Comparison of ENCODE assay signal across 1 cellular context in the genomic region with DNA sequence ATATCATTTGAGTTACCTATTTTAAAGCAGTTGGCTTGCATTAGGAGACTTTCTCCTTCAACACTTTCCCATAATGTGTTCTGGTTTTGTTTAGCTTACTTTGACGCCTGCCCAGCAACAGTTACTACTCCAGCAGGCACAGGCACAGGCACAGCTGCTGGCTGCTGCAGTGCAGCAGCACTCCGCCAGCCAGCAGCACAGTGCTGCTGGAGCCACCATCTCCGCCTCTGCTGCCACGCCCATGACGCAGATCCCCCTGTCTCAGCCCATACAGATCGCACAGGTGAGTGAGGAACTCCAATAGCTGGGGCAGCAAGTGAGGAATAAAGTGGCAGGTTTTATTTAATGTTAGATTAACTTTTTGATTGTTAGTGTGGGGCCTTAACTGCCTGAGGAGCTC.
TF ChIP-seq lines count a peak whose summit lies in the region.

No MANE protein-coding gene starts in this region.

TF ChIP-seq in WTC11, 78 proteins besides CTCF, POLR2A, EP300 and RAD21 (continued from another document):
- TF ChIP-seq, protein P1, sequence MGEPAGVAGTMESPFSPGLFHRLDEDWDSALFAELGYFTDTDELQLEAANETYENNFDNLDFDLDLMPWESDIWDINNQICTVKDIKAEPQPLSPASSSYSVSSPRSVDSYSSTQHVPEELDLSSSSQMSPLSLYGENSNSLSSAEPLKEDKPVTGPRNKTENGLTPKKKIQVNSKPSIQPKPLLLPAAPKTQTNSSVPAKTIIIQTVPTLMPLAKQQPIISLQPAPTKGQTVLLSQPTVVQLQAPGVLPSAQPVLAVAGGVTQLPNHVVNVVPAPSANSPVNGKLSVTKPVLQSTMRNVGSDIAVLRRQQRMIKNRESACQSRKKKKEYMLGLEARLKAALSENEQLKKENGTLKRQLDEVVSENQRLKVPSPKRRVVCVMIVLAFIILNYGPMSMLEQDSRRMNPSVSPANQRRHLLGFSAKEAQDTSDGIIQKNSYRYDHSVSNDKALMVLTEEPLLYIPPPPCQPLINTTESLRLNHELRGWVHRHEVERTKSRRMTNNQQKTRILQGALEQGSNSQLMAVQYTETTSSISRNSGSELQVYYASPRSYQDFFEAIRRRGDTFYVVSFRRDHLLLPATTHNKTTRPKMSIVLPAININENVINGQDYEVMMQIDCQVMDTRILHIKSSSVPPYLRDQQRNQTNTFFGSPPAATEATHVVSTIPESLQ (CRISPR knock-in tag; IDR thresholded peaks at IDR 0.05), result no peak
- TF ChIP-seq, protein P2, sequence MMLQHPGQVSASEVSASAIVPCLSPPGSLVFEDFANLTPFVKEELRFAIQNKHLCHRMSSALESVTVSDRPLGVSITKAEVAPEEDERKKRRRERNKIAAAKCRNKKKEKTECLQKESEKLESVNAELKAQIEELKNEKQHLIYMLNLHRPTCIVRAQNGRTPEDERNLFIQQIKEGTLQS (CRISPR knock-in tag; conservative IDR thresholded peaks at IDR 0.05), result no peak
- TF ChIP-seq, protein P3, sequence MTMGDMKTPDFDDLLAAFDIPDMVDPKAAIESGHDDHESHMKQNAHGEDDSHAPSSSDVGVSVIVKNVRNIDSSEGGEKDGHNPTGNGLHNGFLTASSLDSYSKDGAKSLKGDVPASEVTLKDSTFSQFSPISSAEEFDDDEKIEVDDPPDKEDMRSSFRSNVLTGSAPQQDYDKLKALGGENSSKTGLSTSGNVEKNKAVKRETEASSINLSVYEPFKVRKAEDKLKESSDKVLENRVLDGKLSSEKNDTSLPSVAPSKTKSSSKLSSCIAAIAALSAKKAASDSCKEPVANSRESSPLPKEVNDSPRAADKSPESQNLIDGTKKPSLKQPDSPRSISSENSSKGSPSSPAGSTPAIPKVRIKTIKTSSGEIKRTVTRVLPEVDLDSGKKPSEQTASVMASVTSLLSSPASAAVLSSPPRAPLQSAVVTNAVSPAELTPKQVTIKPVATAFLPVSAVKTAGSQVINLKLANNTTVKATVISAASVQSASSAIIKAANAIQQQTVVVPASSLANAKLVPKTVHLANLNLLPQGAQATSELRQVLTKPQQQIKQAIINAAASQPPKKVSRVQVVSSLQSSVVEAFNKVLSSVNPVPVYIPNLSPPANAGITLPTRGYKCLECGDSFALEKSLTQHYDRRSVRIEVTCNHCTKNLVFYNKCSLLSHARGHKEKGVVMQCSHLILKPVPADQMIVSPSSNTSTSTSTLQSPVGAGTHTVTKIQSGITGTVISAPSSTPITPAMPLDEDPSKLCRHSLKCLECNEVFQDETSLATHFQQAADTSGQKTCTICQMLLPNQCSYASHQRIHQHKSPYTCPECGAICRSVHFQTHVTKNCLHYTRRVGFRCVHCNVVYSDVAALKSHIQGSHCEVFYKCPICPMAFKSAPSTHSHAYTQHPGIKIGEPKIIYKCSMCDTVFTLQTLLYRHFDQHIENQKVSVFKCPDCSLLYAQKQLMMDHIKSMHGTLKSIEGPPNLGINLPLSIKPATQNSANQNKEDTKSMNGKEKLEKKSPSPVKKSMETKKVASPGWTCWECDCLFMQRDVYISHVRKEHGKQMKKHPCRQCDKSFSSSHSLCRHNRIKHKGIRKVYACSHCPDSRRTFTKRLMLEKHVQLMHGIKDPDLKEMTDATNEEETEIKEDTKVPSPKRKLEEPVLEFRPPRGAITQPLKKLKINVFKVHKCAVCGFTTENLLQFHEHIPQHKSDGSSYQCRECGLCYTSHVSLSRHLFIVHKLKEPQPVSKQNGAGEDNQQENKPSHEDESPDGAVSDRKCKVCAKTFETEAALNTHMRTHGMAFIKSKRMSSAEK (CRISPR knock-in tag; IDR thresholded peaks at IDR 0.05; ENCODE audit: borderline replicate concordance), result no peak
TF ChIP-seq in WTC11: peak in this region for 0.
